ENCODE assay signal across 10 cellular contexts in genomic region chr11:18046116-18046777, GRCh38. TPM values are rescaled to one million over a fixed set of nuclear protein-coding genes. Genes with fewer than 3 reads are reported as not detected.
A peak's percentile ranks its signal among the peaks of the same experiment; 100 is the strongest.
DNase-seq lines count a peak whose midpoint lies in the region; ATAC-seq, FAIRE-seq and TF ChIP-seq lines count a peak whose summit lies in the region.
"Had no signal": no experiment of that assay in that cellular context is flagged by ENCODE, and none has a peak within 500 bp of the region (broad histone marks: within the 10 kb centered on the region; RNA-seq: fewer than 3 reads in every experiment).

Gene TPH1 (minus strand): TSS chr11:18046269. CDS start chr11:18040762, 5,507 bp downstream.

- peak within 1 kb of the TSS; percentile 75 for H3K4me2 ChIP-seq in astrocyte (ENCODE audit: low read length)
- H3K4me2 ChIP-seq: KMS-11 had no signal

- H3K27ac ChIP-seq in astrocyte (ENCODE audit: low read depth, low read length), result no peak within 1 kb of the TSS
- no peak within 1 kb of the TSS for H3K27ac ChIP-seq in iPS DF 6.9 (ENCODE audit: low read length)
- no peak within 1 kb of the TSS for H3K27ac ChIP-seq in small intestine (ENCODE audit: low read depth in 1 of 2, low read length in 1 of 2)
- H3K27ac ChIP-seq: dorsolateral prefrontal cortex, KMS-11 had no signal

- FAIRE-seq in astrocyte (lab: Jason Lieb, UNC), result no peak
- no peak for FAIRE-seq in small intestine (lab: Jason Lieb, UNC)

- H3K9me3 Mint-ChIP-seq in HFFc6 (no peaks in the 10 kb centered on the region), astrocyte (ENCODE audit: unreplicated experiment) (peaks cover 8% of the 10 kb centered on the region), CD14-positive monocyte (peaks cover 0 to 11% (median 7%) of the 10 kb centered on the region in 7 donors)
- peaks cover 0 to 6% of the 10 kb centered on the region in 2 donors for H3K9me3 Mint-ChIP-seq in stimulated activated naive B cell treated with anti-CD40 and anti-IgM and Interleukin-4, amounts not matched to agents 10 μg/mL and 1 μg/mL and 100 μg/mL, for 72 hours

- H3K4me3 Mint-ChIP-seq in HFFc6 (no peak within 1 kb of the TSS), astrocyte (ENCODE audit: unreplicated experiment) (no peak within 1 kb of the TSS), CD14-positive monocyte (peak within 1 kb of the TSS in 1 of 2 donors; percentile 53)
- H3K4me3 Mint-ChIP-seq in stimulated activated naive B cell treated with anti-CD40 and anti-IgM and Interleukin-4, amounts not matched to agents 10 μg/mL and 1 μg/mL and 100 μg/mL, for 72 hours, result no peak within 1 kb of the TSS

- intact Hi-C loops in CD14-positive monocyte (cut with micrococcal nuclease), result no loop called here

- no peaks in the 10 kb centered on the region for H4K20me1 ChIP-seq in astrocyte (ENCODE audit: insufficient read depth, low read length)

- no peaks in the 10 kb centered on the region for H3K36me3 ChIP-seq in astrocyte (ENCODE audit: insufficient read depth, low read length)
- no peaks in the 10 kb centered on the region for H3K36me3 ChIP-seq in iPS DF 6.9 (ENCODE audit: control insufficient read depth, insufficient read depth, low read length)
- no peaks in the 10 kb centered on the region for H3K36me3 ChIP-seq in small intestine (ENCODE audit: control insufficient read depth in 2 of 2, insufficient read depth in 2 of 2, low read length in 2 of 2)

- H2AFZ ChIP-seq in astrocyte (ENCODE audit: low read depth, low read length), result peak within 1 kb of the TSS; percentile 44

- no peak within 1 kb of the TSS for H3K27ac Mint-ChIP-seq in HFFc6
- H3K27ac Mint-ChIP-seq in astrocyte (ENCODE audit: unreplicated experiment), result no peak within 1 kb of the TSS
- H3K27ac Mint-ChIP-seq in CD14-positive monocyte, result no peak within 1 kb of the TSS
- no peak within 1 kb of the TSS for H3K27ac Mint-ChIP-seq in stimulated activated naive B cell treated with anti-CD40 and anti-IgM and Interleukin-4, amounts not matched to agents 10 μg/mL and 1 μg/mL and 100 μg/mL, for 72 hours

- WGBS in iPS DF 6.9 (ENCODE audit: insufficient coverage, insufficient read length), result no CpG with 5 or more reads among the region's 36 CpGs
- 5 to 15% (median 8%) methylated on average over 36 of the region's 36 CpGs for WGBS in small intestine, 3 donors

- H3K27me3 Mint-ChIP-seq in HFFc6 (ENCODE audit: insufficient read depth) (peaks cover 35% of the 10 kb centered on the region), astrocyte (ENCODE audit: low read depth, unreplicated experiment) (peaks cover 40% of the 10 kb centered on the region), CD14-positive monocyte (ENCODE audit: low read depth in 3 of 3) (peaks cover 38 to 55% (median 43%) of the 10 kb centered on the region in 3 donors)
- H3K27me3 Mint-ChIP-seq in stimulated activated naive B cell treated with anti-CD40 and anti-IgM and Interleukin-4, amounts not matched to agents 10 μg/mL and 1 μg/mL and 100 μg/mL, for 72 hours, result peaks cover 37 to 55% of the 10 kb centered on the region in 2 donors

- no peaks in the 10 kb centered on the region for H3K4me1 ChIP-seq in astrocyte (ENCODE audit: insufficient read depth, low read length)
- no peaks in the 10 kb centered on the region for H3K4me1 ChIP-seq in iPS DF 6.9 (ENCODE audit: control insufficient read depth, insufficient read depth, low read length)
- H3K4me1 ChIP-seq in small intestine (ENCODE audit: control insufficient read depth in 2 of 2, insufficient read depth in 1 of 2, low read depth in 1 of 2, low read length in 1 of 2), result no peaks in the 10 kb centered on the region

- TF ChIP-seq CTCF in HFFc6 (IDR thresholded peaks at IDR 0.05) (no peak), astrocyte (IDR thresholded peaks at IDR 0.05; ENCODE audit: insufficient read depth, low read depth, low read length) (no peak), CD14-positive monocyte (IDR thresholded peaks at IDR 0.05) (no peak)

- H3K36me3 Mint-ChIP-seq in HFFc6 (ENCODE audit: low read depth) (no peaks in the 10 kb centered on the region), astrocyte (ENCODE audit: low read depth, unreplicated experiment) (no peaks in the 10 kb centered on the region), CD14-positive monocyte (no peaks in the 10 kb centered on the region)
- H3K36me3 Mint-ChIP-seq in stimulated activated naive B cell treated with anti-CD40 and anti-IgM and Interleukin-4, amounts not matched to agents 10 μg/mL and 1 μg/mL and 100 μg/mL, for 72 hours, result peaks cover 6 to 26% of the 10 kb centered on the region in 2 donors

- H3K27me3 ChIP-seq in astrocyte (ENCODE audit: insufficient read depth, low read length) (peaks cover 4% of the 10 kb centered on the region), iPS DF 6.9 (ENCODE audit: control insufficient read depth, insufficient read depth, low read length) (peaks cover 10% of the 10 kb centered on the region), small intestine (ENCODE audit: control insufficient read depth in 2 of 2, insufficient read depth in 2 of 2, low read length in 2 of 2) (peaks cover 0 to 13% of the 10 kb centered on the region in 2 donors)

- H3K4me3 ChIP-seq in astrocyte (ENCODE audit: insufficient read depth, low read depth, low read length) (peak within 1 kb of the TSS; percentile 37), iPS DF 6.9 (ENCODE audit: low read length) (peak within 1 kb of the TSS; percentile 10; the same call in 1 of the 2 replicates), small intestine (ENCODE audit: low read depth in 1 of 2, low read length in 2 of 2) (no peak within 1 kb of the TSS)

- H3K79me2 ChIP-seq in astrocyte (ENCODE audit: insufficient read depth, low read length), result no peaks in the 10 kb centered on the region

- DNase-seq in HFFc6, result peak; percentile 8
- peak; percentile 89 for DNase-seq in astrocyte (ENCODE audit: low read depth)
- no peak for DNase-seq in iPS DF 6.9 (ENCODE audit: low read depth, low spot score)
- peak; percentile 49 for DNase-seq in small intestine
- DNase-seq in HK-2 (ENCODE audit: unreplicated experiment), result no peak
- DNase-seq in CD14-positive monocyte (ENCODE audit: low spot score), result no peak
- DNase-seq in stimulated activated naive B cell treated with anti-CD40 and anti-IgM and Interleukin-4, amounts not matched to agents 10 μg/mL and 1 μg/mL and 100 μg/mL, for 72 hours, result no peak
- DNase-seq: dorsolateral prefrontal cortex had no signal

- H3K9me3 ChIP-seq in astrocyte (ENCODE audit: insufficient read depth, low read depth, low read length) (no peaks in the 10 kb centered on the region), iPS DF 6.9 (ENCODE audit: control insufficient read depth, insufficient read depth, low read length) (no peaks in the 10 kb centered on the region), small intestine (ENCODE audit: control insufficient read depth, low read depth) (no peaks in the 10 kb centered on the region)

- no peak for ATAC-seq in HG02610 (IDR thresholded peaks at IDR 0.05; ENCODE audit: unreplicated experiment)
- no peak for ATAC-seq in stimulated activated naive B cell treated with anti-CD40 and anti-IgM and Interleukin-4, amounts not matched to agents 10 μg/mL and 1 μg/mL and 100 μg/mL, for 72 hours (replicated peaks)

- peak within 1 kb of the TSS; percentile 40 for H3K9ac ChIP-seq in astrocyte (ENCODE audit: low read length)
- H3K9ac ChIP-seq: KMS-11 had no signal

- H3K4me1 Mint-ChIP-seq in HFFc6 (ENCODE audit: low read depth) (no peaks in the 10 kb centered on the region), astrocyte (ENCODE audit: low read depth, unreplicated experiment) (no peaks in the 10 kb centered on the region), CD14-positive monocyte (no peaks in the 10 kb centered on the region)
- peaks cover 0 to 7% of the 10 kb centered on the region in 2 donors for H3K4me1 Mint-ChIP-seq in stimulated activated naive B cell treated with anti-CD40 and anti-IgM and Interleukin-4, amounts not matched to agents 10 μg/mL and 1 μg/mL and 100 μg/mL, for 72 hours

RNA-seq across cellular contexts. Expression of gene TPH1, which starts in this region (rescaled TPM):
- total RNA-seq in HFFc6 (2021; fragmentation: NEBNext Ultra II Directional; extraction: Animal tissue kit (Norgen Biotek cat#: 25700)), result under 1 TPM in 1 of 6 experiments, not detected in 5; 0.03 TPM
- total RNA-seq in astrocyte, result 0.24 and 0.32 TPM in 2 replicates
- polyA plus RNA-seq in small intestine, result 1 to 10 TPM; 1.3 to 3.0 (median 2.0) TPM
- polyA plus RNA-seq in CD14-positive monocyte, result not detected

Comparison
In these comparisons a context has a peak if more than half of its experiments do, and no peak if none do; other contexts are left out.
1. Peak in DNase-seq in HFFc6; RNA of the gene not detected or under 1 TPM.
2. Peak in DNase-seq, H3K4me3 ChIP-seq, H3K9ac ChIP-seq and H3K4me2 ChIP-seq in astrocyte; RNA of the gene not detected or under 1 TPM.